Comparison of ENCODE assay signal across 13 cellular contexts in the genomic region with DNA sequence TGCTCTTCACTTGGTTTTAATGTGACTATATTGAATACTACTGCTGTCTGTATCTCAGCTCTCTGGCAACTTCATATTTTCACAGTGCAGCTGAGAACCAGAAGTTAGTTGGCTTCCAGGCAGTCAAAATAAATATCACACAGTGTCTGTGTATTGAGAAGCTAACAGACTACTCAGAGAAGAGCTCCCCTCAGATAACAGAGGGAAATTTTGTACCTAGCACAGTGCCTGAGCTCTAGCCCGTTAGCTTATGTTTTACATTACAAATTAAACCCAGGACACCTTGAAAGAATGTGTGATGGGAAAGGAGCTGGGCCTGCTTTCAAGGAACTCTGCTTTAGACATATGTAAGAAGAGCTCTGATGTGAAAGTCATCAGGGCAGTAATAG. TPM values are rescaled to one million over a fixed set of nuclear protein-coding genes. Genes with fewer than 3 reads are reported as not detected.
DNase-seq lines count a peak whose midpoint lies in the region; ATAC-seq and TF ChIP-seq lines count a peak whose summit lies in the region.
"Had no signal": no experiment of that assay in that cellular context is flagged by ENCODE, and none has a peak within 500 bp of the region (broad histone marks: within the 10 kb centered on the region; RNA-seq: fewer than 3 reads in every experiment).

No MANE protein-coding gene starts in this region.

- H3K27me3 ChIP-seq in sigmoid colon (no peaks in the 10 kb centered on the region), upper lobe of right lung (no peaks in the 10 kb centered on the region)
- H3K27me3 ChIP-seq: cardiac muscle cell had no signal

- no peak for TF ChIP-seq CTCF in sigmoid colon (IDR thresholded peaks at IDR 0.05)
- no peak for TF ChIP-seq CTCF in upper lobe of right lung (IDR thresholded peaks at IDR 0.05)

- no peaks in the 10 kb centered on the region for H3K9me3 Mint-ChIP-seq in central memory CD8-positive, alpha-beta T cell

- H3K4me1 Mint-ChIP-seq in central memory CD8-positive, alpha-beta T cell, result peaks cover 67% of the 10 kb centered on the region

- H3K9me3 ChIP-seq in sigmoid colon (no peaks in the 10 kb centered on the region), upper lobe of right lung (no peaks in the 10 kb centered on the region)
- H3K9me3 ChIP-seq: mucosa of descending colon had no signal

- peak; percentile 24 for ATAC-seq in GM19324 (IDR thresholded peaks at IDR 0.05; ENCODE audit: low FRiP score, unreplicated experiment)
- peak; percentile 17 for ATAC-seq in HG03060 (IDR thresholded peaks at IDR 0.05; ENCODE audit: low read depth, unreplicated experiment)
- no peak for ATAC-seq in central memory CD8-positive, alpha-beta T cell (replicated peaks; ENCODE audit: extremely low read depth, poor library complexity, severe bottlenecking)
- no peak for ATAC-seq in GM21723 (IDR thresholded peaks at IDR 0.05; ENCODE audit: unreplicated experiment)
- ATAC-seq in upper lobe of right lung, result no peak

- no peak for TF ChIP-seq EP300 in sigmoid colon (IDR thresholded peaks at IDR 0.05)

- no peak for TF ChIP-seq POLR2A in sigmoid colon (IDR thresholded peaks at IDR 0.05)

- peaks cover 14% of the 10 kb centered on the region for H3K36me3 Mint-ChIP-seq in central memory CD8-positive, alpha-beta T cell (ENCODE audit: insufficient read depth)

- H3K4me1 ChIP-seq in sigmoid colon (peaks cover 0 to 65% (median 51%) of the 10 kb centered on the region in 4 donors), upper lobe of right lung (peaks cover 32% of the 10 kb centered on the region)

- no peaks in the 10 kb centered on the region for H3K27me3 Mint-ChIP-seq in central memory CD8-positive, alpha-beta T cell

- WGBS in sigmoid colon, 2 donors, result 93% methylated on average over 1 of the region's 1 CpG

- peaks cover 0 to 17% (median 3%) of the 10 kb centered on the region in 4 donors for H3K36me3 ChIP-seq in sigmoid colon
- H3K36me3 ChIP-seq in upper lobe of right lung, result peaks cover 21% of the 10 kb centered on the region
- H3K36me3 ChIP-seq: cardiac muscle cell had no signal

- DNase-seq in central memory CD8-positive, alpha-beta T cell (ENCODE audit: low spot score in 2 of 2), result no peak
- DNase-seq in sigmoid colon (no peak), upper lobe of right lung (no peak)
- no peak for DNase-seq in NK-92 treated with Interleukin-12 subunit alpha and Interleukin-12 subunit beta, amount 100 ng/mL, for 24 hours (lab: John Stamatoyannopoulos, UW)
- DNase-seq: activated CD4-positive, alpha-beta T cell treated with anti-CD3 and anti-CD28 coated beads, Interleukin-2, amount 50 U/mL, for 4 hours; DND-41; mucosa of descending colon; stimulated activated CD4-positive, alpha-beta T cell treated with anti-CD3 and anti-CD28 coated beads, Interleukin-15, amount 100 ng/mL, for 24 hours had no signal

- intact Hi-C loops in sigmoid colon (cut with DNase I) (no loop called here), upper lobe of right lung (cut with DNase I) (no loop called here)

- H3K27ac ChIP-seq in sigmoid colon (peak overlapping the region in 3 of 4 donors; percentile 21 to 50 (median 49)), upper lobe of right lung (no peak overlapping the region)
- H3K27ac ChIP-seq: cardiac muscle cell, HL-60 had no signal

- H3K27ac Mint-ChIP-seq in central memory CD8-positive, alpha-beta T cell (ENCODE audit: low read depth), result peak overlapping the region; percentile 63

- H3K4me3 ChIP-seq in sigmoid colon (no peak overlapping the region), upper lobe of right lung (no peak overlapping the region)
- H3K4me3 ChIP-seq: cardiac muscle cell, mucosa of descending colon had no signal

- no peak overlapping the region for H3K4me3 Mint-ChIP-seq in central memory CD8-positive, alpha-beta T cell

RNA-seq across cellular contexts. Expression of a gene that starts 22.7 kb away (rescaled TPM):
- total RNA-seq in sigmoid colon (10 to 100 TPM; 27.7 to 45.1 (median 37.9) TPM), upper lobe of right lung (41.7 TPM)
- polyA plus RNA-seq in sigmoid colon, result 10 to 100 TPM in 1 of 3 donors, 1 to 10 TPM in 2; 1.8 to 10.1 (median 3.6) TPM

Comparison
In these comparisons a context has a peak if more than half of its experiments do, and no peak if none do; other contexts are left out.
1. ATAC-seq: peak in GM19324 (single experiment) and HG03060 (single experiment); none in central memory CD8-positive, alpha-beta T cell (single experiment), GM21723 (single experiment) and upper lobe of right lung (single experiment).